8 cellular contexts compared by ENCODE assay signal in genomic region chr12:388547-389137, GRCh38. TPM values are rescaled to one million over a fixed set of nuclear protein-coding genes. Genes with fewer than 3 reads are reported as not detected.
A peak's percentile ranks its signal among the peaks of the same experiment; 100 is the strongest.
DNase-seq lines count a peak whose midpoint lies in the region; ATAC-seq and TF ChIP-seq lines count a peak whose summit lies in the region.

No MANE protein-coding gene starts in this region.

- intact Hi-C loops in CD8-positive, alpha-beta T cell (cut with DNase I, micrococcal nuclease) = loop anchor here (1.0 to 5.0 kb wide), 7 partner anchors 13 to 1614 kb away; partner anchors contain the start of genes CCDC77 (in 2 of the 2), DCP1B (in 1 of the 2), ERC1 (in 1 of the 2) and FBXL14 (in 1 of the 2)
- intact Hi-C loops in spleen (cut with DNase I; ENCODE audit: low total_unique reads) = no loop called here

- H3K36me3 ChIP-seq in CD8-positive, alpha-beta T cell (ENCODE audit: insufficient read depth, low read length) = peaks cover 10% of the 10 kb centered on the region
- H3K36me3 ChIP-seq in iPS-15b (ENCODE audit: control insufficient read depth, insufficient read depth, low read length) (no peaks in the 10 kb centered on the region), spleen (peaks cover 0 to 31% (median 12%) of the 10 kb centered on the region in 6 donors)

- no peaks in the 10 kb centered on the region for H3K27me3 ChIP-seq in CD8-positive, alpha-beta T cell (ENCODE audit: insufficient read depth, low read length)
- H3K27me3 ChIP-seq in iPS-15b (ENCODE audit: control insufficient read depth, insufficient read depth, low read length) (no peaks in the 10 kb centered on the region), spleen (replicated peaks in 1 of 7) (no peaks in the 10 kb centered on the region)

- no peaks in the 10 kb centered on the region for H3K27me3 Mint-ChIP-seq in CD8-positive, alpha-beta T cell (ENCODE audit: low read depth)
- H3K27me3 Mint-ChIP-seq in activated naive CD8-positive, alpha-beta T cell treated with anti-CD3 and anti-CD28 coated beads, Interleukin-2, amount 50 U/mL, for 24 hours = no peaks in the 10 kb centered on the region

- POLR2A ChIA-PET in CD8-positive, alpha-beta T cell (lab: Charles Lee) = interaction anchor here (1.1 to 2.9 kb wide), 4 partner anchors 9 to 363 kb away, joined by 3 to 35 read pairs (median 8); partner anchors contain the start of genes CCDC77 and WNK1

- peaks cover 34% of the 10 kb centered on the region for H3K36me3 Mint-ChIP-seq in CD8-positive, alpha-beta T cell
- peaks cover 24% of the 10 kb centered on the region for H3K36me3 Mint-ChIP-seq in activated naive CD8-positive, alpha-beta T cell treated with anti-CD3 and anti-CD28 coated beads, Interleukin-2, amount 50 U/mL, for 24 hours (ENCODE audit: low read depth)

- H3K27ac ChIP-seq in CD8-positive, alpha-beta T cell (ENCODE audit: low read depth, low read length) = peak overlapping the region; percentile 90
- H3K27ac ChIP-seq in spleen = peak overlapping the region; percentile 95 to 99 (median 96)

- peak; percentile 46 for ATAC-seq in CD8-positive, alpha-beta T cell
- ATAC-seq in GM21619 (IDR thresholded peaks at IDR 0.05; ENCODE audit: unreplicated experiment) = peak; percentile 27
- ATAC-seq in activated naive CD8-positive, alpha-beta T cell treated with anti-CD3 and anti-CD28 coated beads, Interleukin-2, amount 50 U/mL, for 24 hours = peak; percentile 20

- H3K4me1 Mint-ChIP-seq in CD8-positive, alpha-beta T cell (ENCODE audit: low read depth) = peaks cover 42% of the 10 kb centered on the region
- peaks cover 40% of the 10 kb centered on the region for H3K4me1 Mint-ChIP-seq in activated naive CD8-positive, alpha-beta T cell treated with anti-CD3 and anti-CD28 coated beads, Interleukin-2, amount 50 U/mL, for 24 hours

- peak; percentile 27 to 74 (median 54) for DNase-seq in CD8-positive, alpha-beta T cell
- DNase-seq in LNCaP clone FGC (ENCODE audit: low read depth) = no peak
- DNase-seq in activated naive CD8-positive, alpha-beta T cell treated with anti-CD3 and anti-CD28 coated beads, Interleukin-2, amount 50 U/mL, for 24 hours = peak; percentile 46
- peak; percentile 90 for DNase-seq in spleen
- no peak for DNase-seq in NK-92 (lab: John Stamatoyannopoulos, UW; ENCODE audit: unreplicated experiment)
- no peak for DNase-seq in NCI-H2227 (lab: John Stamatoyannopoulos, UW; ENCODE audit: unreplicated experiment)

- no peaks in the 10 kb centered on the region for H3K9me3 Mint-ChIP-seq in CD8-positive, alpha-beta T cell
- no peaks in the 10 kb centered on the region for H3K9me3 Mint-ChIP-seq in activated naive CD8-positive, alpha-beta T cell treated with anti-CD3 and anti-CD28 coated beads, Interleukin-2, amount 50 U/mL, for 24 hours

- peak overlapping the region; percentile 91 for H3K4me3 ChIP-seq in CD8-positive, alpha-beta T cell (ENCODE audit: low read depth, low read length)
- peak overlapping the region; percentile 70 for H3K4me3 ChIP-seq in LNCaP clone FGC (ENCODE audit: low read depth, low read length)
- peak overlapping the region; percentile 96 for H3K4me3 ChIP-seq in iPS-15b (ENCODE audit: low read depth, low read length)
- peak overlapping the region; percentile 75 to 95 (median 88) for H3K4me3 ChIP-seq in spleen

- TF ChIP-seq CTCF in CD8-positive, alpha-beta T cell (IDR thresholded peaks at IDR 0.05) = no peak
- TF ChIP-seq CTCF in LNCaP clone FGC (IDR thresholded peaks at IDR 0.05; ENCODE audit: control insufficient read depth, extremely low read depth, insufficient read depth) (no peak), spleen (IDR thresholded peaks at IDR 0.05 in 8 of 11, conservative IDR thresholded peaks at IDR 0.05 in 3 of 11) (no peak)

- H3K4me3 Mint-ChIP-seq in CD8-positive, alpha-beta T cell = peak overlapping the region; percentile 93
- peak overlapping the region; percentile 99 for H3K4me3 Mint-ChIP-seq in activated naive CD8-positive, alpha-beta T cell treated with anti-CD3 and anti-CD28 coated beads, Interleukin-2, amount 50 U/mL, for 24 hours

- WGBS in spleen, 5 donors = 0 to 1% (median 0%) methylated on average over 20 to 35 of the region's 35 CpGs

- H3K9me3 ChIP-seq in CD8-positive, alpha-beta T cell (ENCODE audit: low read length) = no peaks in the 10 kb centered on the region
- no peaks in the 10 kb centered on the region for H3K9me3 ChIP-seq in iPS-15b (ENCODE audit: control insufficient read depth, insufficient read depth, low read length)
- H3K9me3 ChIP-seq in spleen = no peaks in the 10 kb centered on the region

- peak overlapping the region; percentile 94 for H3K9ac ChIP-seq in iPS-15b (ENCODE audit: low read depth, low read length)

- no peak for TF ChIP-seq POLR2A in spleen (IDR thresholded peaks at IDR 0.05)

- CTCF ChIA-PET in CD8-positive, alpha-beta T cell (lab: Charles Lee) = interaction anchor here (2.3 kb wide), 1 partner anchor 13 kb away, joined by 8 read pairs; the partner anchor contains the start of gene CCDC77

- peaks cover 45% of the 10 kb centered on the region for H3K4me1 ChIP-seq in CD8-positive, alpha-beta T cell (ENCODE audit: insufficient read depth, low read length)
- peaks cover 5% of the 10 kb centered on the region for H3K4me1 ChIP-seq in iPS-15b (ENCODE audit: control insufficient read depth, insufficient read depth, low read length)
- H3K4me1 ChIP-seq in spleen = peaks cover 34 to 58% (median 50%) of the 10 kb centered on the region in 6 donors

- peak overlapping the region; percentile 98 for H3K27ac Mint-ChIP-seq in CD8-positive, alpha-beta T cell
- peak overlapping the region; percentile 100 for H3K27ac Mint-ChIP-seq in activated naive CD8-positive, alpha-beta T cell treated with anti-CD3 and anti-CD28 coated beads, Interleukin-2, amount 50 U/mL, for 24 hours

RNA-seq across cellular contexts. Expression of gene KDM5A, which starts 0.5 kb away (rescaled TPM):
- 100 to 1,000 TPM; 144 to 145 TPM for total RNA-seq in CD8-positive, alpha-beta T cell
- 100 to 1,000 TPM in 4 of 7 donors, 10 to 100 TPM in 3; 74.8 to 131 (median 105) TPM for total RNA-seq in spleen
- 1 to 10 TPM; 4.9 to 8.0 (median 5.4) TPM for polyA plus RNA-seq in spleen

RNA-seq across cellular contexts. Expression of gene CCDC77, which starts 12.8 kb away (rescaled TPM):
- total RNA-seq in CD8-positive, alpha-beta T cell = 1 to 10 TPM; 2.8 to 5.2 TPM
- total RNA-seq in spleen = 10 to 100 TPM in 5 of 7 donors, 1 to 10 TPM in 2; 9.1 to 17.9 (median 11.7) TPM
- 1 to 10 TPM; 6.5 to 7.1 (median 6.6) TPM for polyA plus RNA-seq in spleen

Comparison
In these comparisons a context has a peak if more than half of its experiments do, and no peak if none do; other contexts are left out.
1. DNase-seq: peak in CD8-positive, alpha-beta T cell (7 of 7), activated naive CD8-positive, alpha-beta T cell treated with anti-CD3 and anti-CD28 coated beads, Interleukin-2, amount 50 U/mL, for 24 hours (single experiment) and spleen (single experiment); none in LNCaP clone FGC (single experiment), NK-92 (single experiment) and NCI-H2227 (single experiment).
2. Peak in every context shown above with its lines, with median percentiles within 50 percentile points of each other: ATAC-seq and H3K4me3 ChIP-seq.